Comparison of ENCODE assay signal across 1 cellular context in genomic region chr10:38093816-38094157, GRCh38.
TF ChIP-seq lines count a peak whose summit lies in the region.

No MANE protein-coding gene starts in this region.

TF ChIP-seq in HepG2, 621 proteins besides CTCF, POLR2A, EP300 and RAD21 (continued from another document):
- 0 out of 2 replicates have a peak, but pooled peaks have one; percentile 4 for TF ChIP-seq ZNF280B (CRISPR knock-in tag; IDR thresholded peaks at IDR 0.05; ENCODE audit: borderline replicate concordance)
- no peak for TF ChIP-seq SOX6 (IDR thresholded peaks at IDR 0.05)
- TF ChIP-seq SOX6 (CRISPR knock-in tag; IDR thresholded peaks at IDR 0.05), result 0 out of 2 replicates have a peak, but pooled peaks have one; percentile 5
- TF ChIP-seq ZNF607 (CRISPR knock-in tag; IDR thresholded peaks at IDR 0.05; ENCODE audit: borderline replicate concordance), result 0 out of 2 replicates have a peak, but pooled peaks have one; percentile 2
- TF ChIP-seq KDM5B (CRISPR knock-in tag; IDR thresholded peaks at IDR 0.05; ENCODE audit: borderline replicate concordance), result 0 out of 2 replicates have a peak, but pooled peaks have one; percentile 9
- peak; percentile 14; the same call in 1 of the 2 replicates for TF ChIP-seq ZNF543 (CRISPR knock-in tag; IDR thresholded peaks at IDR 0.05)
